ENCODE assay signal across 8 cellular contexts in genomic region chr5:79236970-79237734, GRCh38. TPM values are rescaled to one million over a fixed set of nuclear protein-coding genes. Genes with fewer than 3 reads are reported as not detected.
DNase-seq lines count a peak whose midpoint lies in the region; ATAC-seq, FAIRE-seq and TF ChIP-seq lines count a peak whose summit lies in the region.

No MANE protein-coding gene starts in this region.

- peaks cover 43% of the 10 kb centered on the region for H3K4me1 Mint-ChIP-seq in stimulated activated naive CD8-positive, alpha-beta T cell treated with anti-CD3 and anti-CD28 coated beads, Interleukin-15, Interleukin-2, amounts not matched to agents 100 ng/mL and 50 ng/mL, for 24 hours (ENCODE audit: low read depth)

- CTCF ChIA-PET in endothelial cell of umbilical vein (lab: Charles Lee): interaction anchor here (1.1 to 3.4 kb wide), 7 partner anchors 19 to 846 kb away, joined by 3 to 37 read pairs (median 4); no protein-coding TSS in a partner anchor

- H3K9me3 ChIP-seq in endothelial cell of umbilical vein (replicated peaks; ENCODE audit: control insufficient read depth, insufficient read depth, low read length): no peaks in the 10 kb centered on the region

- TF ChIP-seq POLR2A in endothelial cell of umbilical vein (IDR thresholded peaks at IDR 0.05; ENCODE audit: low read depth, low read length): no peak

- peaks cover 10% of the 10 kb centered on the region for H3K4me1 ChIP-seq in endothelial cell of umbilical vein (ENCODE audit: control insufficient read depth, extremely low read depth, insufficient read depth, low read length)

- DNase-seq in GM12865 (ENCODE audit: low read depth) (peak; percentile 64), NCI-H2171 (lab: John Stamatoyannopoulos, UW) (peak; percentile 8), endothelial cell of umbilical vein (ENCODE audit: low read depth, low spot score) (peak; percentile 41), mucosa of gallbladder (ENCODE audit: low spot score) (peak; percentile 24), GM19240 (ENCODE audit: insufficient read length, low spot score) (no peak)
- peak; percentile 10 to 32 (median 13) for DNase-seq in activated CD8-positive, alpha-beta memory T cell treated with anti-CD3 and anti-CD28 coated beads for 48 hours (ENCODE audit: low read depth in 2 of 3, low spot score in 2 of 3)

- H3K4me2 ChIP-seq in endothelial cell of umbilical vein (ENCODE audit: insufficient read depth, low read length): peak overlapping the region; percentile 91

- peak overlapping the region; percentile 81 for H3K9ac ChIP-seq in endothelial cell of umbilical vein (replicated peaks; ENCODE audit: extremely low read depth, insufficient read depth, low read length)

- peak overlapping the region; percentile 83 for H2AFZ ChIP-seq in endothelial cell of umbilical vein (ENCODE audit: low read depth, low read length)

- H3K79me2 ChIP-seq in endothelial cell of umbilical vein (ENCODE audit: control insufficient read depth, insufficient read depth, low read length): no peaks in the 10 kb centered on the region

- H3K4me3 ChIP-seq in GM12865 (ENCODE audit: low read depth, low read length) (peak overlapping the region; percentile 92), endothelial cell of umbilical vein (replicated peaks in 1 of 3; ENCODE audit: insufficient read depth in 1 of 3, low read depth in 1 of 3, low read length in 3 of 3) (peak overlapping the region; percentile 36 to 73 (median 64))

- H4K20me1 ChIP-seq in endothelial cell of umbilical vein (replicated peaks; ENCODE audit: control insufficient read depth, extremely low read depth, insufficient read depth, low read length): peaks cover 2% of the 10 kb centered on the region

- no peak overlapping the region for H3K27ac ChIP-seq in endothelial cell of umbilical vein (ENCODE audit: insufficient read depth, low read depth, low read length)

- peak overlapping the region; percentile 82 for H3K27ac Mint-ChIP-seq in stimulated activated naive CD8-positive, alpha-beta T cell treated with anti-CD3 and anti-CD28 coated beads, Interleukin-15, Interleukin-2, amounts not matched to agents 100 ng/mL and 50 ng/mL, for 24 hours

- no peaks in the 10 kb centered on the region for H3K9me3 Mint-ChIP-seq in stimulated activated naive CD8-positive, alpha-beta T cell treated with anti-CD3 and anti-CD28 coated beads, Interleukin-15, Interleukin-2, amounts not matched to agents 100 ng/mL and 50 ng/mL, for 24 hours

- TF ChIP-seq CTCF in GM12865 (IDR thresholded peaks at IDR 0.05; ENCODE audit: insufficient read depth, low read depth, low read length, missing control alignments) (no peak), endothelial cell of umbilical vein (IDR thresholded peaks at IDR 0.05; ENCODE audit: extremely low read depth in 1 of 2, insufficient read depth in 1 of 2, low read depth in 1 of 2, low read length in 2 of 2) (no peak)

- no peaks in the 10 kb centered on the region for H3K36me3 ChIP-seq in endothelial cell of umbilical vein (ENCODE audit: control insufficient read depth in 2 of 2, extremely low read depth in 1 of 2, insufficient read depth in 2 of 2, low read length in 2 of 2)

- no peaks in the 10 kb centered on the region for H3K9me1 ChIP-seq in endothelial cell of umbilical vein (replicated peaks; ENCODE audit: control insufficient read depth, extremely low read depth, insufficient read depth, low read length)

- H3K27me3 ChIP-seq in endothelial cell of umbilical vein (ENCODE audit: control insufficient read depth in 2 of 2, insufficient read depth in 2 of 2, low read length in 2 of 2): no peaks in the 10 kb centered on the region

- H3K4me3 Mint-ChIP-seq in stimulated activated naive CD8-positive, alpha-beta T cell treated with anti-CD3 and anti-CD28 coated beads, Interleukin-15, Interleukin-2, amounts not matched to agents 100 ng/mL and 50 ng/mL, for 24 hours: peak overlapping the region; percentile 96

- H3K36me3 Mint-ChIP-seq in stimulated activated naive CD8-positive, alpha-beta T cell treated with anti-CD3 and anti-CD28 coated beads, Interleukin-15, Interleukin-2, amounts not matched to agents 100 ng/mL and 50 ng/mL, for 24 hours (ENCODE audit: low read depth): no peaks in the 10 kb centered on the region

- POLR2A ChIA-PET in endothelial cell of umbilical vein (lab: Charles Lee): no interaction called here

- no TSS peak for BruUV-seq in endothelial cell of umbilical vein (replicated peaks; lab: Mats Ljungman, UMichigan)

- H3K27me3 Mint-ChIP-seq in stimulated activated naive CD8-positive, alpha-beta T cell treated with anti-CD3 and anti-CD28 coated beads, Interleukin-15, Interleukin-2, amounts not matched to agents 100 ng/mL and 50 ng/mL, for 24 hours: no peaks in the 10 kb centered on the region

- ATAC-seq in HG02642 (IDR thresholded peaks at IDR 0.05; ENCODE audit: poor library complexity, unreplicated experiment): peak; percentile 25

- intact Hi-C loops in endothelial cell of umbilical vein (cut with micrococcal nuclease): loop anchor here (2.0 to 5.0 kb wide), 5 partner anchors 35 to 328 kb away; partner anchors contain the start of genes ARSB and HOMER1

- no peak for FAIRE-seq in endothelial cell of umbilical vein (lab: Jason Lieb, UNC)

- dilution Hi-C loops in endothelial cell of umbilical vein (cut with MboI; ENCODE audit: extremely low pct_ligation_motif_present, low sequenced_read_pairs): no loop called here

TF ChIP-seq in endothelial cell of umbilical vein, 7 proteins besides CTCF, POLR2A, EP300 and RAD21:
- TF ChIP-seq FOS (IDR thresholded peaks at IDR 0.05; ENCODE audit: borderline replicate concordance, insufficient read depth, low read length) (no peak), MYC (IDR thresholded peaks at IDR 0.05; ENCODE audit: low read depth, low read length) (no peak), POLR2AphosphoS5 (IDR thresholded peaks at IDR 0.05; ENCODE audit: insufficient read depth, low read depth, low read length) (no peak), EZH2 (IDR thresholded peaks at IDR 0.05; ENCODE audit: borderline replicate concordance, low read depth, low read length, severe bottlenecking) (no peak), GATA2 (IDR thresholded peaks at IDR 0.05; ENCODE audit: insufficient read depth, insufficient read length, low read depth, low read length) (no peak), JUN (IDR thresholded peaks at IDR 0.05; ENCODE audit: borderline replicate concordance, insufficient read depth, insufficient read length, low read depth) (no peak)
- TF ChIP-seq, protein P1, sequence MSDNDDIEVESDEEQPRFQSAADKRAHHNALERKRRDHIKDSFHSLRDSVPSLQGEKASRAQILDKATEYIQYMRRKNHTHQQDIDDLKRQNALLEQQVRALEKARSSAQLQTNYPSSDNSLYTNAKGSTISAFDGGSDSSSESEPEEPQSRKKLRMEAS (IDR thresholded peaks at IDR 0.05; ENCODE audit: insufficient read depth, insufficient read length): no peak

RNA-seq across cellular contexts. Expression of gene JMY, which starts 1.2 kb away (rescaled TPM):
- total RNA-seq in endothelial cell of umbilical vein (6.3 and 6.5 TPM in 2 replicates), mucosa of gallbladder (15.8 TPM)
- 1.1 and 1.5 TPM in 2 replicates for polyA plus RNA-seq in endothelial cell of umbilical vein
- polyA plus RNA-seq in endothelial cell of umbilical vein (2011; cell fraction: cytosol; rRNA removed): 1.4 and 1.7 TPM in 2 replicates
- 5.1 and 5.7 TPM in 2 replicates for polyA plus RNA-seq in endothelial cell of umbilical vein (2011; cell fraction: nucleus; rRNA removed)
- polyA plus RNA-seq in endothelial cell of umbilical vein (2012): 3.5 and 4.4 TPM in 2 replicates
- 3.9 and 4.6 TPM in 2 replicates for polyA minus RNA-seq in endothelial cell of umbilical vein
- polyA minus RNA-seq in endothelial cell of umbilical vein (2011; cell fraction: cytosol; rRNA and poly(A)+ RNA removed): 14.0 TPM
- 7.5 and 7.6 TPM in 2 replicates for polyA minus RNA-seq in endothelial cell of umbilical vein (2011; cell fraction: nucleus; rRNA and poly(A)+ RNA removed)
